Comparison of ENCODE assay signal across 17 cellular contexts in the genomic region with DNA sequence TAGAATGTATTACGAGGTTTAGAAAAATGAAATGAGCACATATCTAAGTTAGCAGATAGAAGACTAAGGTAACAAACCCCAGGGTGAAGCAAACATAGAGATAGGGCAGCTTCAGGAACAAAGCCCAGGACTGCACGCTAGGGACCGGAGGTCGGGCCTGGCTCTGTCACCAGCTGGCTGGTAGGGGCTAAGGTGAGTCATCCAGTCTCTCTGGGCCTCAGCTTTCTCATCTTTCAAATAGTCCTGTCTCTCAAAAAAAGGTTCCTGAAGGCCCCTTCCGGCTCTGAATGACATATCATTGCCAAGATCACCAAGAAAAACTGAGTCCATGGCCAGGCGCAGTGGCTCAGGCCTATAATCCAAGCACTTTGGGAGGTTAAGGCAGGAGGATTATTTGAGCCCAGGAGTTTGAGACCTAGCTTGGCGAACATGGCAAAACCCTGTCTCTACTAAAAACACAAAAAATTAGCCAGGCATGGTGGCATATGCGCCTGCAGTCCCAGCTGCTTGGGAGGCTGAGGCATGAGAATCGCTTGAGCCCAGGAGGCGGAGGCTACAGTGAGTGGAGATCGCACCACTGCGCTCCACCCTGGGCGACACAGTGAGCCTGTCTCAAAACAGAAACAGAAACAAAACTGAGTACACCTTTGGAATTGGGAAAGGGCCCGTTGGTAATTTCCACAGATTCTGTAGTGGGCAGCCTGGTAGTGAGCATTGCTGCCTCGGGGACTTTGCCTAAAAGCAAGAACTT. TPM values are rescaled to one million over a fixed set of nuclear protein-coding genes. Genes with fewer than 3 reads are reported as not detected.
DNase-seq lines count a peak whose midpoint lies in the region; ATAC-seq, FAIRE-seq and TF ChIP-seq lines count a peak whose summit lies in the region.
"Had no signal": no experiment of that assay in that cellular context is flagged by ENCODE, and none has a peak within 500 bp of the region (broad histone marks: within the 10 kb centered on the region; RNA-seq: fewer than 3 reads in every experiment).

No MANE protein-coding gene starts in this region.

- intact Hi-C loops in HepG2 (cut with micrococcal nuclease; ENCODE audit: unreplicated experiment) (no loop called here), right lobe of liver (cut with DNase I) (no loop called here)

- no peaks in the 10 kb centered on the region for H3K79me2 ChIP-seq in HepG2 (ENCODE audit: insufficient read depth, low read length)

- H3K36me3 Mint-ChIP-seq in T-helper 17 cell (ENCODE audit: low read depth): peaks cover 2% of the 10 kb centered on the region
- H3K36me3 Mint-ChIP-seq in HFFc6 (ENCODE audit: low read depth): no peaks in the 10 kb centered on the region
- H3K36me3 Mint-ChIP-seq: CD8-positive, alpha-beta memory T cell had no signal

- TF ChIP-seq POLR2A in HepG2 (IDR thresholded peaks at IDR 0.05; ENCODE audit: insufficient read depth in 1 of 2, low read depth in 2 of 2, low read length in 2 of 2) (no peak), right lobe of liver (IDR thresholded peaks at IDR 0.05) (no peak)

- in situ Hi-C loops in HepG2 (cut with HindIII; ENCODE audit: extremely low pct_ligation_motif_present, low pct_unique_long_range_greater_than_20kb) (no loop called here), GM13976 (cut with MboI; ENCODE audit: low sequenced_read_pairs, unreplicated experiment) (no loop called here)

- H3K9me3 Mint-ChIP-seq in HFFc6: no peaks in the 10 kb centered on the region
- H3K9me3 Mint-ChIP-seq: CD8-positive, alpha-beta memory T cell; GM23338 had no signal

- BruUV-seq in HepG2 (replicated peaks; lab: Mats Ljungman, UMichigan): no TSS peak

- no peak for TF ChIP-seq RAD21 in HepG2 (CRISPR knock-in tag; IDR thresholded peaks at IDR 0.05)

- H3K4me1 ChIP-seq in HepG2 (ENCODE audit: insufficient read depth, low read length) (peaks cover 32% of the 10 kb centered on the region), right lobe of liver (no peaks in the 10 kb centered on the region)
- H3K4me1 ChIP-seq: BLaER1, Caco-2 had no signal

- no peak overlapping the region for H2AFZ ChIP-seq in HepG2 (ENCODE audit: low read length)
- H2AFZ ChIP-seq: GM23338 had no signal

- POLR2A ChIA-PET in HepG2 (lab: Yijun Ruan, JAX): interaction anchor here (0.7 kb wide), 1 partner anchor 9 kb away, joined by 3 read pairs; no protein-coding TSS in a partner anchor

- FAIRE-seq in HepG2 (lab: Jason Lieb, UNC): no peak
- FAIRE-seq: GM12878 had no signal

- no peaks in the 10 kb centered on the region for H3K36me3 ChIP-seq in HepG2 (replicated peaks in 1 of 2; ENCODE audit: control insufficient read depth in 1 of 2, insufficient read depth in 2 of 2, low read length in 2 of 2)
- H3K36me3 ChIP-seq in right lobe of liver: peaks cover 0 to 6% (median 0%) of the 10 kb centered on the region in 4 donors
- H3K36me3 ChIP-seq: BLaER1 had no signal

- peaks cover 5% of the 10 kb centered on the region for H3K27me3 Mint-ChIP-seq in T-helper 17 cell
- H3K27me3 Mint-ChIP-seq in HFFc6 (ENCODE audit: insufficient read depth): peaks cover 27% of the 10 kb centered on the region

- peak; percentile 98 for ATAC-seq in HepG2
- ATAC-seq in right lobe of liver: no peak
- ATAC-seq in T-helper 17 cell: no peak
- ATAC-seq in esophagus mucosa: no peak
- ATAC-seq: GM12878, GM23338 had no signal

- H3K9ac ChIP-seq in HepG2 (ENCODE audit: insufficient read depth, low read depth, low read length): no peak overlapping the region
- H3K9ac ChIP-seq: BLaER1 had no signal

- no peak overlapping the region for H3K4me3 Mint-ChIP-seq in T-helper 17 cell
- H3K4me3 Mint-ChIP-seq in HFFc6: no peak overlapping the region
- H3K4me3 Mint-ChIP-seq: CD8-positive, alpha-beta memory T cell; GM23338 had no signal

- H3K9me3 ChIP-seq in HepG2 (ENCODE audit: low read length) (no peaks in the 10 kb centered on the region), right lobe of liver (no peaks in the 10 kb centered on the region), T-helper 17 cell (ENCODE audit: control insufficient read depth, low read length, poor library complexity, severe bottlenecking) (no peaks in the 10 kb centered on the region)
- H3K9me3 ChIP-seq: BLaER1, Caco-2 had no signal

- peak overlapping the region; percentile 44 for H3K4me2 ChIP-seq in HepG2 (ENCODE audit: low read depth, low read length)
- H3K4me2 ChIP-seq: BLaER1, GM23338 had no signal

- no peaks in the 10 kb centered on the region for H4K20me1 ChIP-seq in HepG2 (ENCODE audit: insufficient read depth, low read length)
- H4K20me1 ChIP-seq: BLaER1 had no signal

- DNase-seq in HepG2 (ENCODE audit: low spot score) (peak; percentile 63), right lobe of liver (no peak), T-helper 17 cell (no peak), iPS-NIHi7 (ENCODE audit: extremely low spot score) (peak; percentile 33), GM13976 (ENCODE audit: low spot score) (no peak), HFFc6 (no peak)
- DNase-seq: 8988T; AML-193; Caco-2; CD8-positive, alpha-beta memory T cell; H7; IMR-90 had no signal

- H3K27ac ChIP-seq in HepG2 (ENCODE audit: extremely low read length, insufficient read depth, low read length) (no peak overlapping the region), right lobe of liver (no peak overlapping the region)
- H3K27ac ChIP-seq: BLaER1 had no signal

- TF ChIP-seq EP300 in HepG2 (IDR thresholded peaks at IDR 0.05; ENCODE audit: low read depth in 2 of 2, low read length in 2 of 2): no peak
- TF ChIP-seq EP300 in HepG2 (CRISPR knock-in tag; IDR thresholded peaks at IDR 0.05; ENCODE audit: borderline replicate concordance): no peak

- H3K4me3 ChIP-seq in HepG2 (replicated peaks in 1 of 3; ENCODE audit: insufficient read depth in 1 of 3, low read depth in 2 of 3, low read length in 3 of 3) (0 out of 6 replicates have a peak overlapping the region, but pooled peaks of 1 of the 3 experiments have one; percentile 1), right lobe of liver (no peak overlapping the region)
- H3K4me3 ChIP-seq: BLaER1, GM12878, GM23338 had no signal

- H3K27me3 ChIP-seq in HepG2 (ENCODE audit: control insufficient read depth in 1 of 2, insufficient read depth in 2 of 2, low read length in 2 of 2) (peaks cover 0 to 4% of the 10 kb centered on the region in 2 experiments; a peak in 2 of 5 replicates), right lobe of liver (no peaks in the 10 kb centered on the region)
- H3K27me3 ChIP-seq: BLaER1 had no signal

- H3K27ac Mint-ChIP-seq in T-helper 17 cell (peak overlapping the region; percentile 37), HFFc6 (no peak overlapping the region)
- H3K27ac Mint-ChIP-seq: GM23338 had no signal

- H3K4me1 Mint-ChIP-seq in T-helper 17 cell (no peaks in the 10 kb centered on the region), HFFc6 (ENCODE audit: low read depth) (0 out of 2 replicates have a peak, but pooled peaks cover 5% of the 10 kb centered on the region)
- H3K4me1 Mint-ChIP-seq: CD8-positive, alpha-beta memory T cell; GM23338 had no signal

- WGBS in HepG2 (ENCODE audit: low lambda C conversion rate): 43% methylated on average over 15 of the region's 15 CpGs
- 91% methylated on average over 7 of the region's 15 CpGs for WGBS in right lobe of liver (ENCODE audit: insufficient coverage, low coverage, low lambda C conversion rate, missing lambda C conversion rate)

- no peak for TF ChIP-seq CTCF in HepG2 (CRISPR knock-in tag; IDR thresholded peaks at IDR 0.05)
- TF ChIP-seq CTCF in right lobe of liver (IDR thresholded peaks at IDR 0.05): no peak
- no peak for TF ChIP-seq CTCF in GM13976 (IDR thresholded peaks at IDR 0.05; ENCODE audit: borderline replicate concordance, control extremely low read depth, extremely low read depth, insufficient read depth, missing control alignments)
- TF ChIP-seq CTCF in HFFc6 (IDR thresholded peaks at IDR 0.05): no peak

- CTCF ChIA-PET in HepG2 (lab: Yijun Ruan, JAX; ENCODE audit: low intra/inter-chr PET ratio, low total read pairs): no interaction called here

RNA-seq across cellular contexts. Expression of a gene that starts 26.0 kb away (rescaled TPM):
- total RNA-seq in HepG2 (2016; rRNA removed; fragmentation: Illumina TruSeq; extraction: Trizol) (0.02 TPM in 1 of 2 replicates, not detected in the other), right lobe of liver (1 to 10 TPM in 2 of 6 experiments, under 1 TPM in 4; 0.60 to 2.0 (median 0.83) TPM), T-helper 17 cell (under 1 TPM in 1 of 2 donors, not detected in 1; 0.34 TPM), esophagus mucosa (not detected)
- not detected in 2 replicates for total RNA-seq in HepG2 (2016; cell fraction: cytosol; rRNA removed; fragmentation: Illumina TruSeq; extraction: Trizol; ENCODE audit: low read depth)
- total RNA-seq in HepG2 (2016; cell fraction: insoluble cytoplasmic fraction; rRNA removed; fragmentation: Illumina TruSeq; extraction: Trizol): 0.02 TPM in 1 of 2 replicates, not detected in the other
- total RNA-seq in HepG2 (2016; cell fraction: membrane; rRNA removed; fragmentation: Illumina TruSeq; extraction: Trizol): 0.03 TPM in 1 of 2 replicates, not detected in the other
- total RNA-seq in HepG2 (2016; cell fraction: nucleus; rRNA removed; fragmentation: Illumina TruSeq; extraction: Trizol): 0.06 TPM in 1 of 2 replicates, not detected in the other
- polyA plus RNA-seq in HepG2 (2011; rRNA removed): 0.01 TPM in 1 of 2 replicates, not detected in the other
- polyA plus RNA-seq in HepG2 (2011; cell fraction: cytosol; rRNA removed): 0.01 TPM in 1 of 2 replicates, not detected in the other
- not detected in 2 replicates for polyA plus RNA-seq in HepG2 (2011; cell fraction: nucleus; rRNA removed)
- 0.03 TPM in 2 replicates for polyA plus RNA-seq in HepG2 (2012)
- not detected in 2 replicates for polyA plus RNA-seq in HepG2 (2016; cell fraction: cytosol; fragmentation: Illumina TruSeq; extraction: Trizol; ENCODE audit: low read depth)
- polyA plus RNA-seq in HepG2 (2016; cell fraction: insoluble cytoplasmic fraction; fragmentation: Illumina TruSeq; extraction: Trizol; ENCODE audit: low read depth): not detected in 2 replicates
- polyA plus RNA-seq in HepG2 (2016; cell fraction: membrane; fragmentation: Illumina TruSeq; extraction: Trizol; ENCODE audit: low read depth): not detected in 2 replicates
- not detected in 2 replicates for polyA plus RNA-seq in HepG2 (2016; cell fraction: nucleus; fragmentation: Illumina TruSeq; extraction: Trizol; ENCODE audit: insufficient read depth, low read depth)
- not detected in 2 replicates for polyA minus RNA-seq in HepG2 (2011; rRNA and poly(A)+ RNA removed; ENCODE audit: low replicate concordance)
- polyA minus RNA-seq in HepG2 (2011; cell fraction: cytosol; rRNA and poly(A)+ RNA removed): not detected in 2 replicates
- polyA minus RNA-seq in HepG2 (2011; cell fraction: nucleus; rRNA and poly(A)+ RNA removed): not detected in 2 replicates
- not detected for total RNA-seq in HFFc6 (2021; fragmentation: NEBNext Ultra II Directional; extraction: Animal tissue kit (Norgen Biotek cat#: 25700))
- total RNA-seq: Caco-2; CD8-positive, alpha-beta memory T cell; G401; GM23338; IMR-90 had no signal
- polyA plus RNA-seq: CD8-positive, alpha-beta memory T cell; GM23338; IMR-90 had no signal

RNA-seq across cellular contexts. Expression of a gene that starts 34.3 kb away (rescaled TPM):
- total RNA-seq in HepG2 (2016; rRNA removed; fragmentation: Illumina TruSeq; extraction: Trizol) (12.7 and 16.4 TPM in 2 replicates), right lobe of liver (100 to 1,000 TPM in 1 of 6 experiments, 10 to 100 TPM in 5; 26.7 to 108 (median 74.6) TPM), T-helper 17 cell (1 to 10 TPM; 5.0 to 5.9 TPM), esophagus mucosa (6.2 TPM)
- 2.8 and 3.5 TPM in 2 replicates for total RNA-seq in HepG2 (2016; cell fraction: cytosol; rRNA removed; fragmentation: Illumina TruSeq; extraction: Trizol; ENCODE audit: low read depth)
- 7.2 and 17.7 TPM in 2 replicates for total RNA-seq in HepG2 (2016; cell fraction: insoluble cytoplasmic fraction; rRNA removed; fragmentation: Illumina TruSeq; extraction: Trizol)
- total RNA-seq in HepG2 (2016; cell fraction: membrane; rRNA removed; fragmentation: Illumina TruSeq; extraction: Trizol): 6.4 and 6.5 TPM in 2 replicates
- 15.5 and 21.3 TPM in 2 replicates for total RNA-seq in HepG2 (2016; cell fraction: nucleus; rRNA removed; fragmentation: Illumina TruSeq; extraction: Trizol)
- 9.7 and 10.7 TPM in 2 replicates for polyA plus RNA-seq in HepG2 (2011; rRNA removed)
- polyA plus RNA-seq in HepG2 (2011; cell fraction: cytosol; rRNA removed): 9.2 and 11.3 TPM in 2 replicates
- polyA plus RNA-seq in HepG2 (2011; cell fraction: nucleus; rRNA removed): 9.2 and 9.3 TPM in 2 replicates
- polyA plus RNA-seq in HepG2 (2012): 8.3 and 11.2 TPM in 2 replicates
- 3.0 and 3.1 TPM in 2 replicates for polyA plus RNA-seq in HepG2 (2016; cell fraction: cytosol; fragmentation: Illumina TruSeq; extraction: Trizol; ENCODE audit: low read depth)
- 8.7 and 9.3 TPM in 2 replicates for polyA plus RNA-seq in HepG2 (2016; cell fraction: insoluble cytoplasmic fraction; fragmentation: Illumina TruSeq; extraction: Trizol; ENCODE audit: low read depth)
- 3.3 and 4.6 TPM in 2 replicates for polyA plus RNA-seq in HepG2 (2016; cell fraction: membrane; fragmentation: Illumina TruSeq; extraction: Trizol; ENCODE audit: low read depth)
- polyA plus RNA-seq in HepG2 (2016; cell fraction: nucleus; fragmentation: Illumina TruSeq; extraction: Trizol; ENCODE audit: insufficient read depth, low read depth): 19.3 and 27.3 TPM in 2 replicates
- polyA minus RNA-seq in HepG2 (2011; rRNA and poly(A)+ RNA removed; ENCODE audit: low replicate concordance): 7.9 and 10.5 TPM in 2 replicates
- 4.6 and 5.8 TPM in 2 replicates for polyA minus RNA-seq in HepG2 (2011; cell fraction: cytosol; rRNA and poly(A)+ RNA removed)
- polyA minus RNA-seq in HepG2 (2011; cell fraction: nucleus; rRNA and poly(A)+ RNA removed): 8.2 and 11.4 TPM in 2 replicates
- 10 to 100 TPM in 1 of 6 experiments, 1 to 10 TPM in 5; 6.8 to 10.0 (median 8.8) TPM for total RNA-seq in HFFc6 (2021; fragmentation: NEBNext Ultra II Directional; extraction: Animal tissue kit (Norgen Biotek cat#: 25700))

Comparison
In these comparisons a context has a peak if more than half of its experiments do, and no peak if none do; other contexts are left out.
1. DNase-seq: peak in HepG2 (single experiment) and iPS-NIHi7 (single experiment); none in right lobe of liver (0 of 3), T-helper 17 cell (0 of 3), GM13976 (single experiment) and HFFc6 (single experiment).